ENCODE assay signal across 27 cellular contexts in the genomic region with DNA sequence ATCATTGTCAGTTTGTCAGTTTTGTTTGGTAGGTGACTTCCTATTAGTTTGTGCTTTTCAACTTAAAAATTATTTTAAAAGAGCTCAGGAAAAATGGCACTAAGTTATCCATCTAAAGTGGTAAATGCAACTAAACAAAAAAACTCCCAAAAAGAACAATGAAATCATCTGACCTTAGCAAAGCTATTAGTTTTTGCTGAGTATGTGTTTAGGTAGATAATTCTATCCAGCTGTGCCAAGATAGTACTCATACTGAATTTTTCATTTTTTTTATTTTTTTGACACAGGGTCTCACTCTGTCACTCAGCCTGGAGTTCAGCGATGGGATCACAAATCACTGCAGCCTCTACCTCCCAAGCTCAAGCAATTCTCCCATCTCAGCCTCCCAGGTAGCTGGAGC.
"Had no signal": no experiment of that assay in that cellular context is flagged by ENCODE, and none has a peak within 500 bp of the region (broad histone marks: within the 10 kb centered on the region; RNA-seq: fewer than 3 reads in every experiment).

No MANE protein-coding gene starts in this region.

- H3K4me1 ChIP-seq: stomach, suprapubic skin, testis, thyroid gland, tibial artery, tibial nerve, transverse colon, upper lobe of left lung, upper lobe of right lung, uterus, vagina had no signal

- FAIRE-seq: urothelium cell line had no signal

- H3K9me3 ChIP-seq: stomach, suprapubic skin, testis, thoracic aorta, thyroid gland, tibial artery, tibial nerve, transverse colon, upper lobe of left lung, upper lobe of right lung, uterus, vagina had no signal

- DNase-seq: stimulated activated CD4-positive, alpha-beta T cell treated with anti-CD3 and anti-CD28 coated beads, Interleukin-2, amount 100 ng/mL, for 48 hours; stimulated activated CD4-positive, alpha-beta T cell treated with anti-CD3 and anti-CD28 coated beads, Interleukin-4, amount 100 ng/mL, for 1 hour; stimulated activated CD4-positive, alpha-beta T cell treated with anti-CD3 and anti-CD28 coated beads, Interleukin-4, amount 100 ng/mL, for 24 hours; stimulated activated CD4-positive, alpha-beta T cell treated with anti-CD3 and anti-CD28 coated beads, Interleukin-4, amount 100 ng/mL, for 4 hours; stimulated activated CD8-positive, alpha-beta memory T cell treated with anti-CD3 and anti-CD28 coated beads, Interleukin-4, amount 100 ng/mL, for 48 hours; stimulated activated naive B cell treated with anti-CD40 and anti-IgM and Interleukin-4, amounts not matched to agents 10 μg/mL and 1 μg/mL and 100 μg/mL, for 72 hours; stimulated activated naive CD4-positive, alpha-beta T cell; stimulated activated naive CD4-positive, alpha-beta T cell treated with Interleukin-2 at 50 U/mL for 16 hours; stimulated activated naive CD8-positive, alpha-beta T cell treated with anti-CD3 and anti-CD28 coated beads, Interleukin-15, amount 100 ng/mL, for 72 hours; stimulated activated naive CD8-positive, alpha-beta T cell treated with anti-CD3 and anti-CD28 coated beads, Interleukin-15, Interleukin-2, amounts not matched to agents 100 U/mL and 50 U/mL, for 24 hours; stomach; substantia nigra; testis; thyroid gland; tibial artery; transverse colon; trophoblast cell; upper lobe of left lung; upper lobe of right lung; uterus had no signal

- H3K27ac ChIP-seq: stomach, suprapubic skin, testis, thoracic aorta, thyroid gland, tibial artery, tibial nerve, transverse colon, upper lobe of left lung, upper lobe of right lung, uterus, vagina had no signal

- H3K36me3 ChIP-seq: stomach, suprapubic skin, thoracic aorta, thyroid gland, tibial artery, tibial nerve, transverse colon, upper lobe of left lung, upper lobe of right lung, uterus, vagina had no signal

- ATAC-seq: stimulated activated effector memory CD8-positive, alpha-beta T cell treated with anti-CD3 and anti-CD28 coated beads, Interleukin-12 subunit alpha, Interleukin-12 subunit beta, amount 100 ng/mL, for 72 hours; stimulated activated memory B cell treated with anti-CD40 and anti-IgM and Interleukin-4, amounts not matched to agents 10 μg/mL and 1 μg/mL and 100 μg/mL, for 72 hours; stimulated activated naive B cell treated with anti-CD40 and anti-IgM and Interleukin-4, amounts not matched to agents 10 μg/mL and 1 μg/mL and 100 μg/mL, for 72 hours; stimulated activated naive CD8-positive, alpha-beta T cell treated with anti-CD3 and anti-CD28 coated beads, Interleukin-15, amount 100 ng/mL, for 72 hours; stimulated activated naive CD8-positive, alpha-beta T cell treated with anti-CD3 and anti-CD28 coated beads, Interleukin-15, Interleukin-2, amounts not matched to agents 100 U/mL and 50 U/mL, for 24 hours; upper lobe of right lung had no signal

- H3K27me3 ChIP-seq: stomach, suprapubic skin, testis, thyroid gland, tibial artery, tibial nerve, transverse colon, upper lobe of left lung, upper lobe of right lung, uterus, vagina had no signal

- H3K4me3 ChIP-seq: stomach, suprapubic skin, testis, thoracic aorta, thyroid gland, tibial artery, tibial nerve, transverse colon, upper lobe of left lung, upper lobe of right lung, uterus, vagina had no signal
